In genomic region chr1:154982897-154983648, GRCh38 we compare ENCODE assay signal across 8 cellular contexts. TPM values are rescaled to one million over a fixed set of nuclear protein-coding genes. Genes with fewer than 3 reads are reported as not detected.
DNase-seq lines count a peak whose midpoint lies in the region; ATAC-seq and TF ChIP-seq lines count a peak whose summit lies in the region.

FLAD1 (plus strand) TSS chr1:154983344; CDS start chr1:154983695, 351 bp downstream.

- intact Hi-C loops in Right ventricle myocardium inferior (cut with DNase I): loop anchor here (2.0 kb wide), 1 partner anchor 20 kb away; the partner anchor contains the start of gene ZBTB7B

- no peaks in the 10 kb centered on the region for H4K20me1 ChIP-seq in SU-DHL-6 (ENCODE audit: low read depth, low read length)

- under 1% methylated on average over 26 of the region's 26 CpGs for WGBS in thymus

- H3K4me2 ChIP-seq in SU-DHL-6 (ENCODE audit: low read depth, low read length, poor library complexity, severe bottlenecking): peak within 1 kb of the TSS; percentile 100

- peak within 1 kb of the TSS; percentile 70 for H3K4me3 ChIP-seq in GM12875 (ENCODE audit: low read depth, low read length)
- H3K4me3 ChIP-seq in SU-DHL-6 (ENCODE audit: insufficient read depth, low read length, poor library complexity, severe bottlenecking): peak within 1 kb of the TSS; percentile 84
- peak within 1 kb of the TSS; percentile 65 for H3K4me3 ChIP-seq in thymus (ENCODE audit: low read length)

- no peaks in the 10 kb centered on the region for H3K9me3 Mint-ChIP-seq in activated naive CD8-positive, alpha-beta T cell treated with anti-CD3 and anti-CD28 coated beads, Interleukin-2, amount 10 ng/mL, durations not matched to agents 7 days and 5 days
- no peaks in the 10 kb centered on the region for H3K9me3 Mint-ChIP-seq in osteocyte (ENCODE audit: unreplicated experiment)

- ATAC-seq in HG02763 (IDR thresholded peaks at IDR 0.05; ENCODE audit: unreplicated experiment) (peak; percentile 97), Right ventricle myocardium inferior (peak; percentile 100)
- ATAC-seq in activated naive CD8-positive, alpha-beta T cell treated with anti-CD3 and anti-CD28 coated beads, Interleukin-2, amount 10 ng/mL, durations not matched to agents 7 days and 5 days (ENCODE audit: low read depth): peak; percentile 100

- H3K9me3 ChIP-seq in SU-DHL-6 (ENCODE audit: insufficient read depth, low read length) (no peaks in the 10 kb centered on the region), thymus (ENCODE audit: control insufficient read depth) (no peaks in the 10 kb centered on the region)

- peak within 1 kb of the TSS; percentile 73 for H2AFZ ChIP-seq in SU-DHL-6 (ENCODE audit: low read depth, low read length, severe bottlenecking)

- POLR2A ChIA-PET in activated naive CD8-positive, alpha-beta T cell treated with anti-CD3 and anti-CD28 coated beads, Interleukin-2, amount 10 ng/mL, durations not matched to agents 7 days and 5 days (lab: Charles Lee): interaction anchor here (0.7 to 5.2 kb wide), 16 partner anchors 9 to 425 kb away, joined by 3 to 36 read pairs (median 7); partner anchors contain the start of genes ADAM15, CKS1B, LENEP and PBXIP1

- peak within 1 kb of the TSS; percentile 77 for H3K27ac ChIP-seq in SU-DHL-6 (ENCODE audit: low read depth, low read length)
- H3K27ac ChIP-seq in thymus (ENCODE audit: low read depth): peak within 1 kb of the TSS; percentile 38

- H3K4me3 Mint-ChIP-seq in activated naive CD8-positive, alpha-beta T cell treated with anti-CD3 and anti-CD28 coated beads, Interleukin-2, amount 10 ng/mL, durations not matched to agents 7 days and 5 days: no peak within 1 kb of the TSS
- no peak within 1 kb of the TSS for H3K4me3 Mint-ChIP-seq in osteocyte (ENCODE audit: unreplicated experiment)

- peaks cover 33% of the 10 kb centered on the region for H3K79me2 ChIP-seq in SU-DHL-6 (ENCODE audit: insufficient read depth, low read length)

- H3K27me3 ChIP-seq in SU-DHL-6 (ENCODE audit: low read length): no peaks in the 10 kb centered on the region
- H3K27me3 ChIP-seq in thymus (ENCODE audit: control insufficient read depth, insufficient read depth): no peaks in the 10 kb centered on the region

- no peak within 1 kb of the TSS for H3K27ac Mint-ChIP-seq in activated naive CD8-positive, alpha-beta T cell treated with anti-CD3 and anti-CD28 coated beads, Interleukin-2, amount 10 ng/mL, durations not matched to agents 7 days and 5 days
- H3K27ac Mint-ChIP-seq in osteocyte (ENCODE audit: unreplicated experiment): no peak within 1 kb of the TSS

- peaks cover 10% of the 10 kb centered on the region for H3K4me1 Mint-ChIP-seq in activated naive CD8-positive, alpha-beta T cell treated with anti-CD3 and anti-CD28 coated beads, Interleukin-2, amount 10 ng/mL, durations not matched to agents 7 days and 5 days
- H3K4me1 Mint-ChIP-seq in osteocyte (ENCODE audit: unreplicated experiment): peaks cover 6% of the 10 kb centered on the region

- H3K9me2 ChIP-seq in SU-DHL-6 (replicated peaks; ENCODE audit: insufficient read depth, low read length): no peaks in the 10 kb centered on the region

- peak within 1 kb of the TSS; percentile 92 for H3K9ac ChIP-seq in SU-DHL-6 (ENCODE audit: low read length)

- H3F3A ChIP-seq in SU-DHL-6 (ENCODE audit: insufficient read depth): peaks cover 19% of the 10 kb centered on the region

- H3K36me3 Mint-ChIP-seq in activated naive CD8-positive, alpha-beta T cell treated with anti-CD3 and anti-CD28 coated beads, Interleukin-2, amount 10 ng/mL, durations not matched to agents 7 days and 5 days: peaks cover 10% of the 10 kb centered on the region
- peaks cover 2% of the 10 kb centered on the region for H3K36me3 Mint-ChIP-seq in osteocyte (ENCODE audit: unreplicated experiment)

- H3K36me3 ChIP-seq in SU-DHL-6 (ENCODE audit: low read length) (peaks cover 6% of the 10 kb centered on the region), thymus (ENCODE audit: control insufficient read depth, insufficient read depth) (peaks cover 8% of the 10 kb centered on the region)

- H3K27me3 Mint-ChIP-seq in activated naive CD8-positive, alpha-beta T cell treated with anti-CD3 and anti-CD28 coated beads, Interleukin-2, amount 10 ng/mL, durations not matched to agents 7 days and 5 days: no peaks in the 10 kb centered on the region
- H3K27me3 Mint-ChIP-seq in osteocyte (ENCODE audit: unreplicated experiment): no peaks in the 10 kb centered on the region

- DNase-seq in NCI-H1417 (lab: John Stamatoyannopoulos, UW): peak; percentile 99 to 100 (median 100)
- DNase-seq in activated naive CD8-positive, alpha-beta T cell treated with anti-CD3 and anti-CD28 coated beads, Interleukin-2, amount 10 ng/mL, durations not matched to agents 7 days and 5 days: peak; percentile 90
- peak; percentile 96 for DNase-seq in Right ventricle myocardium inferior (ENCODE audit: missing footprints)
- peak; percentile 97 for DNase-seq in osteocyte (ENCODE audit: extremely low spot score, unreplicated experiment)

- peaks cover 16% of the 10 kb centered on the region for H3K4me1 ChIP-seq in thymus (ENCODE audit: control insufficient read depth, insufficient read depth, low read length)

- TF ChIP-seq CTCF in GM12875 (IDR thresholded peaks at IDR 0.05; ENCODE audit: borderline replicate concordance, insufficient read depth, low read depth, low read length): no peak
- TF ChIP-seq CTCF in SU-DHL-6 (IDR thresholded peaks at IDR 0.05; ENCODE audit: insufficient read depth, low read length, poor library complexity, severe bottlenecking): no peak
- TF ChIP-seq CTCF in osteocyte (IDR thresholded peaks at IDR 0.05): no peak

RNA-seq across cellular contexts. Expression of gene FLAD1, which starts in this region (rescaled TPM):
- 10 to 100 TPM; 46.2 to 48.9 TPM for total RNA-seq in activated naive CD8-positive, alpha-beta T cell treated with anti-CD3 and anti-CD28 coated beads, Interleukin-2, amount 10 ng/mL, durations not matched to agents 7 days and 5 days
- total RNA-seq in Right ventricle myocardium inferior (30.8 TPM), osteocyte (30.2 and 31.2 TPM in 2 replicates)
- polyA plus RNA-seq in thymus: 34.8 TPM

Comparison
In these comparisons a context has a peak if more than half of its experiments do, and no peak if none do; other contexts are left out.
1. Peak in every context shown above with its lines: DNase-seq, ATAC-seq, H3K4me3 ChIP-seq and H3K27ac ChIP-seq.